1 cellular context compared by ENCODE assay signal in genomic region chr11:13114566-13115465, GRCh38.
TF ChIP-seq lines count a peak whose summit lies in the region.

No MANE protein-coding gene starts in this region.

TF ChIP-seq in HepG2, 621 proteins besides CTCF, POLR2A, EP300 and RAD21 (continued from another document and continues in another):
- no peak for TF ChIP-seq FUBP1 (CRISPR knock-in tag; IDR thresholded peaks at IDR 0.05; ENCODE audit: borderline replicate concordance)
- TF ChIP-seq HMG20B (CRISPR knock-in tag; conservative IDR thresholded peaks at IDR 0.05), result no peak
- no peak for TF ChIP-seq SOX13 (IDR thresholded peaks at IDR 0.05)
- TF ChIP-seq SOX13 (CRISPR knock-in tag; conservative IDR thresholded peaks at IDR 0.05 in 1 of 2, IDR thresholded peaks at IDR 0.05 in 1 of 2), result peak in 1 of 2 experiments; percentile 76; a peak in 2 of 4 replicates
- no peak for TF ChIP-seq DNMT1 (CRISPR knock-in tag; IDR thresholded peaks at IDR 0.05)
- no peak for TF ChIP-seq ZSCAN25 (CRISPR knock-in tag; IDR thresholded peaks at IDR 0.05)
- TF ChIP-seq ZNF20 (CRISPR knock-in tag; IDR thresholded peaks at IDR 0.05), result no peak
- TF ChIP-seq TFE3 (CRISPR knock-in tag; IDR thresholded peaks at IDR 0.05), result no peak
- TF ChIP-seq ZNF317 (CRISPR knock-in tag; IDR thresholded peaks at IDR 0.05), result no peak
- no peak for TF ChIP-seq ZBTB21 (CRISPR knock-in tag; IDR thresholded peaks at IDR 0.05)
- 0 out of 2 replicates have a peak, but pooled peaks have one; percentile 39 for TF ChIP-seq ZNF574 (CRISPR knock-in tag; IDR thresholded peaks at IDR 0.05)
- TF ChIP-seq ATF2 (CRISPR knock-in tag; IDR thresholded peaks at IDR 0.05), result peak; percentile 53; the same call in 1 of the 2 replicates
- no peak for TF ChIP-seq ZNF3 (CRISPR knock-in tag; IDR thresholded peaks at IDR 0.05)
- TF ChIP-seq MIER3 (CRISPR knock-in tag; IDR thresholded peaks at IDR 0.05; ENCODE audit: borderline replicate concordance), result no peak
- TF ChIP-seq MAZ (IDR thresholded peaks at IDR 0.05; ENCODE audit: borderline replicate concordance, low read depth, low read length), result no peak
- TF ChIP-seq MAZ (CRISPR knock-in tag; IDR thresholded peaks at IDR 0.05; ENCODE audit: low read depth), result 0 out of 2 replicates have a peak, but pooled peaks have one; percentile 8
- no peak for TF ChIP-seq ZHX1 (CRISPR knock-in tag; IDR thresholded peaks at IDR 0.05; ENCODE audit: low read depth)
- no peak for TF ChIP-seq THAP8 (CRISPR knock-in tag; IDR thresholded peaks at IDR 0.05; ENCODE audit: borderline replicate concordance)
- no peak for TF ChIP-seq ZNF770 (CRISPR knock-in tag; IDR thresholded peaks at IDR 0.05)
- no peak for TF ChIP-seq ZNF350 (CRISPR knock-in tag; IDR thresholded peaks at IDR 0.05; ENCODE audit: borderline replicate concordance, low read depth)
- no peak for TF ChIP-seq SMYD3 (CRISPR knock-in tag; IDR thresholded peaks at IDR 0.05)
- TF ChIP-seq IRF9 (CRISPR knock-in tag; IDR thresholded peaks at IDR 0.05; ENCODE audit: borderline replicate concordance), result 0 out of 2 replicates have a peak, but pooled peaks have one; percentile 34
- no peak for TF ChIP-seq ZNF782 (CRISPR knock-in tag; IDR thresholded peaks at IDR 0.05; ENCODE audit: borderline replicate concordance)
- no peak for TF ChIP-seq TMF1 (CRISPR knock-in tag; IDR thresholded peaks at IDR 0.05; ENCODE audit: low read depth)
- no peak for TF ChIP-seq ZNF124 (CRISPR knock-in tag; IDR thresholded peaks at IDR 0.05)
- no peak for TF ChIP-seq ZNF891 (CRISPR knock-in tag; IDR thresholded peaks at IDR 0.05)
- TF ChIP-seq CHD2 (IDR thresholded peaks at IDR 0.05; ENCODE audit: low read depth, low read length), result no peak
- TF ChIP-seq LBX2 (CRISPR knock-in tag; IDR thresholded peaks at IDR 0.05; ENCODE audit: borderline replicate concordance), result no peak
- TF ChIP-seq U2AF2 (IDR thresholded peaks at IDR 0.05; ENCODE audit: low read depth, low read length), result no peak
- TF ChIP-seq ATF3 (CRISPR knock-in tag; IDR thresholded peaks at IDR 0.05), result 0 out of 2 replicates have a peak, but pooled peaks have one; percentile 29
- TF ChIP-seq FIP1L1 (IDR thresholded peaks at IDR 0.05; ENCODE audit: borderline replicate concordance, insufficient read depth, low read depth, low read length), result no peak
- TF ChIP-seq SP5 (CRISPR knock-in tag; IDR thresholded peaks at IDR 0.05; ENCODE audit: borderline replicate concordance, low read depth), result 0 out of 2 replicates have a peak, but pooled peaks have one; percentile 27
- TF ChIP-seq RXRA (CRISPR knock-in tag; IDR thresholded peaks at IDR 0.05), result peak; percentile 45; the same call in 1 of the 2 replicates
- no peak for TF ChIP-seq MAFF (IDR thresholded peaks at IDR 0.05; ENCODE audit: low read depth, low read length)
- no peak for TF ChIP-seq LRRFIP1 (CRISPR knock-in tag; conservative IDR thresholded peaks at IDR 0.05)
- no peak for TF ChIP-seq ZNF30 (CRISPR knock-in tag; IDR thresholded peaks at IDR 0.05)
- no peak for TF ChIP-seq ZBTB1 (CRISPR knock-in tag; IDR thresholded peaks at IDR 0.05; ENCODE audit: borderline replicate concordance)
- no peak for TF ChIP-seq LCORL (IDR thresholded peaks at IDR 0.05)
- TF ChIP-seq LCORL (CRISPR knock-in tag; IDR thresholded peaks at IDR 0.05), result peak; percentile 52; the same call in 1 of the 2 replicates
- peak; percentile 19 for TF ChIP-seq TEAD3 (CRISPR knock-in tag; optimal IDR thresholded peaks at IDR 0.05; ENCODE audit: borderline replicate concordance)
- no peak for TF ChIP-seq ZNF383 (CRISPR knock-in tag; IDR thresholded peaks at IDR 0.05; ENCODE audit: borderline replicate concordance)
